In the genomic region with DNA sequence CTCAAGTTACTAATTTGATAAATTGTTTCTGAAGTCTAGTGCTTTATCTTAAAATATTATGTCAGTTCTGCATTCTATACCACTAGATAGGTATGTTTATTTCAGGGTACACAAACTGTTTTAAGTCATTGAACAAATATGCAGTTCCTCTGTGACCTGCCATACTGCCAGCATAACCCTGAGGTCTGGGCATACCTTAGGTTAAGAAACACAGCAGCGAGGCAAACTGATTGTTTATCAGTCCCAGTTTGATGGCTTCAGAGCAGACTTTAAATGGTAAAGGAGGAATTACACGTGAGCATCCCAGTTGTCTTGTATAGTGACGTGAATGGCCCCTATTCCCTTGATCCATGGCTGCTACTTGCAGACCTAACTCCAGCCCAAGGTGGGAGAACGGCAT, we compare ENCODE assay signal across 32 cellular contexts.
"Had no signal": no experiment of that assay in that cellular context is flagged by ENCODE, and none has a peak within 500 bp of the region (broad histone marks: within the 10 kb centered on the region; RNA-seq: fewer than 3 reads in every experiment).

No MANE protein-coding gene starts in this region.

- H3K36me3 ChIP-seq: MG63, SJSA1, WERI-Rb-1 had no signal

- H3K27ac ChIP-seq: SJSA1, WERI-Rb-1 had no signal

- FAIRE-seq: astrocyte had no signal

- H3K4me3 ChIP-seq: MG63, SJSA1 had no signal

- DNase-seq: activated CD4-positive, alpha-beta memory T cell treated with anti-CD3 and anti-CD28 coated beads, Interleukin-2, amount 10 ng/mL, durations not matched to agents 7 days and 5 days; activated CD4-positive, alpha-beta T cell treated with anti-CD3 and anti-CD28 coated beads for 1 hour; activated CD4-positive, alpha-beta T cell treated with anti-CD3 and anti-CD28 coated beads for 48 hours; activated CD4-positive, CD25-positive, alpha-beta regulatory T cell; activated CD8-positive, alpha-beta memory T cell treated with anti-CD3 and anti-CD28 coated beads for 24 hours; activated CD8-positive, alpha-beta memory T cell treated with anti-CD3 and anti-CD28 coated beads, Interleukin-2, amount 10 ng/mL, durations not matched to agents 7 days and 5 days; activated CD8-positive, alpha-beta memory T cell treated with anti-CD3 and anti-CD28 coated beads, Interleukin-2, amount 50 U/mL, for 48 hours; activated effector memory CD4-positive, alpha-beta T cell treated with Interleukin-2 at 50 U/mL for 16 hours; activated naive CD4-positive, alpha-beta T cell treated with anti-CD3 and anti-CD28 coated beads, Interleukin-2, amount 50 U/mL, for 16 hours; activated naive CD8-positive, alpha-beta T cell treated with anti-CD3 and anti-CD28 coated beads for 36 hours; activated T-cell treated with anti-CD3 and anti-CD28 coated beads, Interleukin-2, amount 50 U/mL, for 48 hours; amygdala; central memory CD4-positive, alpha-beta T cell; Karpas-422; KBM-7; MG63; NCI-H1048; NCI-H1105 treated with DMSO at 0.1 percent for 48 hours; NCI-H1436; NCI-H1694; NCI-H2029; NCI-H345; NCI-H524 treated with DMSO at 0.1 percent for 48 hours; SHP77 treated with DMSO at 0.1 percent for 48 hours; SW 1271; T-helper 1 cell; T-helper 2 cell; T1000; WERI-Rb-1 had no signal

- ATAC-seq: activated CD8-positive, alpha-beta memory T cell treated with anti-CD3 and anti-CD28 coated beads, Interleukin-2, amount 10 ng/mL, durations not matched to agents 7 days and 5 days; Panc1 had no signal

- H3K27me3 ChIP-seq: MG63, SJSA1 had no signal

- H3K4me1 ChIP-seq: SJSA1 had no signal

- H3K9me3 ChIP-seq: MG63, SJSA1 had no signal
